ENCODE assay signal across 25 cellular contexts in genomic region chr3:192860464-192860863, GRCh38.
"Had no signal": no experiment of that assay in that cellular context is flagged by ENCODE, and none has a peak within 500 bp of the region (broad histone marks: within the 10 kb centered on the region; RNA-seq: fewer than 3 reads in every experiment).

No MANE protein-coding gene starts in this region.

- H3K27me3 Mint-ChIP-seq: memory B cell; stimulated activated naive B cell treated with anti-CD40 and anti-IgM and Interleukin-4, amounts not matched to agents 10 μg/mL and 1 μg/mL and 100 μg/mL, for 72 hours; stimulated activated naive CD8-positive, alpha-beta T cell treated with anti-CD3 and anti-CD28 coated beads, Interleukin-15, Interleukin-2, amounts not matched to agents 100 ng/mL and 50 ng/mL, for 24 hours had no signal

- H3K9me3 ChIP-seq: gastroesophageal sphincter, left ventricle myocardium inferior, ovary, psoas muscle, transverse colon had no signal

- H3K36me3 ChIP-seq: gastroesophageal sphincter, left ventricle myocardium inferior, ovary, spleen, transverse colon had no signal

- H3K36me3 Mint-ChIP-seq: immature natural killer cell; memory B cell; natural killer cell; stimulated activated naive B cell treated with anti-CD40 and anti-IgM and Interleukin-4, amounts not matched to agents 10 μg/mL and 1 μg/mL and 100 μg/mL, for 72 hours had no signal

- H3K4me3 ChIP-seq: gastroesophageal sphincter, left ventricle myocardium inferior, lung, ovary, psoas muscle, skin epidermis, spleen, transverse colon had no signal

- H3K9me3 Mint-ChIP-seq: endodermal cell; memory B cell; natural killer cell; stimulated activated naive B cell treated with anti-CD40 and anti-IgM and Interleukin-4, amounts not matched to agents 10 μg/mL and 1 μg/mL and 100 μg/mL, for 72 hours; stimulated activated naive CD8-positive, alpha-beta T cell treated with anti-CD3 and anti-CD28 coated beads, Interleukin-15, Interleukin-2, amounts not matched to agents 100 ng/mL and 50 ng/mL, for 24 hours had no signal

- H3K4me3 Mint-ChIP-seq: endodermal cell; immature natural killer cell; memory B cell; natural killer cell; stimulated activated naive B cell treated with anti-CD40 and anti-IgM and Interleukin-4, amounts not matched to agents 10 μg/mL and 1 μg/mL and 100 μg/mL, for 72 hours; stimulated activated naive CD8-positive, alpha-beta T cell treated with anti-CD3 and anti-CD28 coated beads, Interleukin-15, Interleukin-2, amounts not matched to agents 100 ng/mL and 50 ng/mL, for 24 hours had no signal

- H3K27ac ChIP-seq: epithelial cell of prostate, gastroesophageal sphincter, left ventricle myocardium inferior, ovary, psoas muscle, skin epidermis, spleen, transverse colon had no signal

- H3K27me3 ChIP-seq: gastroesophageal sphincter, ovary, transverse colon had no signal

- H3K4me1 Mint-ChIP-seq: immature natural killer cell, natural killer cell had no signal

- DNase-seq: effector CD8-positive, alpha-beta T cell; endodermal cell; foreskin fibroblast; hypothalamus; immature natural killer cell; islet precursor cell; kidney glomerular epithelial cell; left colon; left ventricle myocardium inferior; natural killer cell; occipital lobe; ovary; psoas muscle; spleen; stimulated activated CD4-positive, alpha-beta T cell treated with anti-CD3 and anti-CD28 coated beads, Interleukin-2, amount 100 ng/mL, for 48 hours; stimulated activated naive B cell treated with anti-CD40 and anti-IgM and Interleukin-4, amounts not matched to agents 10 μg/mL and 1 μg/mL and 100 μg/mL, for 72 hours; transverse colon had no signal

- H3K27ac Mint-ChIP-seq: endodermal cell; immature natural killer cell; memory B cell; natural killer cell; stimulated activated naive B cell treated with anti-CD40 and anti-IgM and Interleukin-4, amounts not matched to agents 10 μg/mL and 1 μg/mL and 100 μg/mL, for 72 hours; stimulated activated naive CD8-positive, alpha-beta T cell treated with anti-CD3 and anti-CD28 coated beads, Interleukin-15, Interleukin-2, amounts not matched to agents 100 ng/mL and 50 ng/mL, for 24 hours had no signal

- ATAC-seq: esophagus mucosa; gastroesophageal sphincter; left colon; natural killer cell; psoas muscle; right cardiac atrium; stimulated activated naive B cell treated with anti-CD40 and anti-IgM and Interleukin-4, amounts not matched to agents 10 μg/mL and 1 μg/mL and 100 μg/mL, for 72 hours had no signal
